ENCODE assay signal across 29 cellular contexts in the genomic region with DNA sequence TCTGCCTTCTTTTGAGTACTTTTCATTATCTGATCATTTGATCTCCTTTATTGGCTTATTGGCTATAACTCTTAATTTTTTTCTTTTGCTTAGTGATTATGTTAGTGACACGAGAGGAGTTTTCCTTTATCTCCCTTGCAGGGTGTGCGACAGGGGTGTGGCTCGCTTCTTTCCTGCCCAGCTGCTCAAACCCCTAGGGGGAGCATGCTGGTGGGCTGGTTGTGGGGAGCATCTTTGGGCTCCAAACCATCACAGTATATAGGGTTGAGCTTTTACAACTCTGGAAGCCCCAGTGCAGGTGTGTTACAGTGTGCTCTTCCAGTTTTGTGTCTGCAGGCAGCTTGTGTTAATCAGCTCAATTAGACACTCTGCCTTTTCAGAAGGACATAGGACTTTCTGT.
"Had no signal": no experiment of that assay in that cellular context is flagged by ENCODE, and none has a peak within 500 bp of the region (broad histone marks: within the 10 kb centered on the region; RNA-seq: fewer than 3 reads in every experiment).

No MANE protein-coding gene starts in this region.

- DNase-seq: colonic mucosa; effector CD8-positive, alpha-beta T cell; foreskin keratinocyte; hypothalamus; kidney; mucosa of descending colon; naive B cell; stimulated activated CD4-positive, alpha-beta T cell treated with anti-CD3 and anti-CD28 coated beads, Interleukin-12 subunit alpha, Interleukin-12 subunit beta, amount 100 ng/mL, for 4 hours; stimulated activated CD4-positive, alpha-beta T cell treated with anti-CD3 and anti-CD28 coated beads, Interleukin-1b, Interleukin-23, amount 100 ng/mL, for 48 hours; stimulated activated CD4-positive, alpha-beta T cell treated with anti-CD3 and anti-CD28 coated beads, Interleukin-4, amount 100 ng/mL, for 1 hour; stimulated activated CD8-positive, alpha-beta memory T cell treated with anti-CD3 and anti-CD28 coated beads, Interleukin-4, amount 100 ng/mL, for 48 hours; stimulated activated naive CD4-positive, alpha-beta T cell; stimulated activated naive CD8-positive, alpha-beta T cell treated with anti-CD3 and anti-CD28 coated beads, Interleukin-15, amount 100 ng/mL, for 72 hours; transverse colon had no signal

- FAIRE-seq: endothelial cell of umbilical vein, kidney had no signal

- H3K4me2 ChIP-seq: smooth muscle cell had no signal

- H3K27me3 ChIP-seq: colonic mucosa, esophagus muscularis mucosa, foreskin keratinocyte, suprapubic skin, transverse colon, vagina had no signal

- H2AFZ ChIP-seq: parathyroid adenoma had no signal

- H3K27ac ChIP-seq: colonic mucosa, esophagus muscularis mucosa, foreskin keratinocyte, parathyroid adenoma, suprapubic skin, transverse colon, vagina had no signal

- H3K36me3 ChIP-seq: colonic mucosa, esophagus muscularis mucosa, suprapubic skin, transverse colon, vagina had no signal

- H3K4me1 ChIP-seq: colonic mucosa, esophagus muscularis mucosa, parathyroid adenoma, suprapubic skin, transverse colon, vagina had no signal

- H3K27me3 Mint-ChIP-seq: dendritic cell treated with granulocyte-macrophage colony-stimulating factor and Interleukin-4, amounts not matched to agents 40 ng/mL and 50 ng/mL, for 4 days; memory B cell; naive B cell; natural killer cell treated with Interleukin-12 subunit alpha and Interleukin-12 subunit beta and Interleukin-15 and Interleukin-18, amount 100 ng/mL, for 72 hours; progenitor cell of endocrine pancreas; stimulated activated naive CD8-positive, alpha-beta T cell treated with anti-CD3 and anti-CD28 coated beads, Interleukin-15, amount 100 ng/mL, for 72 hours had no signal

- H3K9me3 Mint-ChIP-seq: dendritic cell treated with granulocyte-macrophage colony-stimulating factor and Interleukin-4, amounts not matched to agents 40 ng/mL and 50 ng/mL, for 4 days; memory B cell; naive B cell; neural crest cell; stimulated activated naive CD8-positive, alpha-beta T cell treated with anti-CD3 and anti-CD28 coated beads, Interleukin-15, amount 100 ng/mL, for 72 hours had no signal

- H3K4me1 Mint-ChIP-seq: memory B cell; mesothelial cell of epicardium; naive B cell; neural crest cell; stimulated activated naive CD8-positive, alpha-beta T cell treated with anti-CD3 and anti-CD28 coated beads, Interleukin-15, amount 100 ng/mL, for 72 hours had no signal

- H3K9ac ChIP-seq: parathyroid adenoma had no signal

- ATAC-seq: foreskin keratinocyte; left lobe of liver; mucosa of descending colon; natural killer cell treated with Interleukin-12 subunit alpha and Interleukin-12 subunit beta and Interleukin-15 and Interleukin-18, amount 100 ng/mL, for 72 hours; sciatic nerve; stimulated activated naive CD8-positive, alpha-beta T cell treated with anti-CD3 and anti-CD28 coated beads, Interleukin-15, amount 100 ng/mL, for 72 hours had no signal

- H3K4me3 ChIP-seq: colonic mucosa, esophagus muscularis mucosa, lung, mucosa of descending colon, smooth muscle cell, suprapubic skin, transverse colon, vagina had no signal

- H3K36me3 Mint-ChIP-seq: memory B cell; naive B cell; natural killer cell treated with Interleukin-12 subunit alpha and Interleukin-12 subunit beta and Interleukin-15 and Interleukin-18, amount 100 ng/mL, for 72 hours had no signal

- H3K9me3 ChIP-seq: colonic mucosa, esophagus muscularis mucosa, mucosa of descending colon, suprapubic skin, transverse colon, vagina had no signal

- H3K27ac Mint-ChIP-seq: dendritic cell treated with granulocyte-macrophage colony-stimulating factor and Interleukin-4, amounts not matched to agents 40 ng/mL and 50 ng/mL, for 4 days; memory B cell; mesothelial cell of epicardium; naive B cell; natural killer cell treated with Interleukin-12 subunit alpha and Interleukin-12 subunit beta and Interleukin-15 and Interleukin-18, amount 100 ng/mL, for 72 hours; progenitor cell of endocrine pancreas; stimulated activated naive CD8-positive, alpha-beta T cell treated with anti-CD3 and anti-CD28 coated beads, Interleukin-15, amount 100 ng/mL, for 72 hours had no signal

- H3K79me2 ChIP-seq: parathyroid adenoma had no signal

- H3K4me3 Mint-ChIP-seq: dendritic cell treated with granulocyte-macrophage colony-stimulating factor and Interleukin-4, amounts not matched to agents 40 ng/mL and 50 ng/mL, for 4 days; memory B cell; mesothelial cell of epicardium; naive B cell; natural killer cell treated with Interleukin-12 subunit alpha and Interleukin-12 subunit beta and Interleukin-15 and Interleukin-18, amount 100 ng/mL, for 72 hours; neural crest cell; stimulated activated naive CD8-positive, alpha-beta T cell treated with anti-CD3 and anti-CD28 coated beads, Interleukin-15, amount 100 ng/mL, for 72 hours had no signal
